In the genomic region with DNA sequence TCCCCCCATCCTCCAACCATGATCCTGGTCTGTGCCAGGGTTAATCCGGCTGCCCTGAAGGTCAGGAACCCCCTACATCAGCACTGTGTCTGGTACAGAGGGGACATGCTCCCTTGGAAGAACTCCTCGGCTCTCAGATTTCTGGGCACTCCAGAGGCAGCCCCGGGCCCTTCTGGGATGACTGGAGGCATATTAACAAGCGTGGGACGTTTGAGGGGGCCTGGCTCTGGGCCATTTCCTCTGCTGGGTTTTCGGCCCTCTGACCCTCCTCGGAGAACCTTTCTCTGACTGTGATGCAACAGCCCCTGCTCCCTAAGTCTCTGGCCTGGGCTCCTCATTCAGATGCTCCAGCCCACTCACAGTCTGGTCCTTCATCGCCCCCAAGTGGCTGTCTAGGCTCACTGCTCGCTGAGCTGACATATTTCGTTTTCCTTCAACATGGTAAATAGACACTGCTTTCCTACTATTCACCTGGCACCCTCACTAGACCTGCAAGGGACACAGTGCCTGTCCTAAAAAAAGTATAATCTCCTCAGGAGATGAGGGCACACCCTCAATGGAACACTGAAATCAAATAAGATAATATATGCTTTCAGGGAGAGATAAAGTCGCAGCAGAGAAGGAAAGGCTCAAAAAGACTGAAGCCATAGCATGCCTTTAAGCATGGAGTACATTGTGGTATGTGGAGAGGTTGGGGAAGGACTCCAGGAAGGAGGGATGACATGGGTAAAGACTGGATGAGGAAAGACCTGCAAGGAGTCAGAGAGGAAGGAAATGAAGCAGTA, we compare ENCODE assay signal across 8 cellular contexts.
A peak's percentile ranks its signal among the peaks of the same experiment; 100 is the strongest.
DNase-seq lines count a peak whose midpoint lies in the region; ATAC-seq and TF ChIP-seq lines count a peak whose summit lies in the region.

No MANE protein-coding gene starts in this region.

- H3K4me3 ChIP-seq in astrocyte of the cerebellum (ENCODE audit: low read depth, low read length) (no peak overlapping the region), smooth muscle cell (no peak overlapping the region)

- no peaks in the 10 kb centered on the region for H3K4me1 ChIP-seq in smooth muscle cell (ENCODE audit: low read depth)

- H2AFZ ChIP-seq in smooth muscle cell (ENCODE audit: low read depth), result no peak overlapping the region

- peak overlapping the region; percentile 11 for H3K4me2 ChIP-seq in smooth muscle cell

- no peaks in the 10 kb centered on the region for H3K27me3 ChIP-seq in smooth muscle cell (ENCODE audit: low read depth)

- H4K20me1 ChIP-seq in smooth muscle cell (ENCODE audit: low read depth), result no peaks in the 10 kb centered on the region

- in situ Hi-C loops in astrocyte of the cerebellum (cut with HindIII; ENCODE audit: low sequenced_read_pairs), result no loop called here

- H3K9me3 ChIP-seq in smooth muscle cell (replicated peaks; ENCODE audit: low read depth), result no peaks in the 10 kb centered on the region

- H3F3A ChIP-seq in smooth muscle cell (ENCODE audit: low read depth), result no peaks in the 10 kb centered on the region

- peak; percentile 41 to 75 for DNase-seq in NCI-H446 (lab: John Stamatoyannopoulos, UW)
- no peak for DNase-seq in NCI-H446 treated with DMSO at 0.1 percent for 48 hours (lab: John Stamatoyannopoulos, UW)
- peak; percentile 37 for DNase-seq in HK-2 (ENCODE audit: unreplicated experiment)
- peak; percentile 50 for DNase-seq in NOMO-1 treated with DMSO at 0.1 percent for 48 hours (lab: John Stamatoyannopoulos, UW; ENCODE audit: unreplicated experiment)
- peak; percentile 62 for DNase-seq in astrocyte of the cerebellum (ENCODE audit: low read depth)
- DNase-seq in hypothalamus (lab: John Stamatoyannopoulos, UW), result peak in 44 of 51 donors; percentile 6 to 73 (median 42)
- peak; percentile 37 for DNase-seq in smooth muscle cell (lab: John Stamatoyannopoulos, UW; ENCODE audit: unreplicated experiment)

- no peaks in the 10 kb centered on the region for H3K79me2 ChIP-seq in smooth muscle cell (ENCODE audit: low read depth)

- no peak overlapping the region for H3K27ac ChIP-seq in smooth muscle cell (ENCODE audit: low read depth)

- peak; percentile 96 for TF ChIP-seq CTCF in astrocyte of the cerebellum (IDR thresholded peaks at IDR 0.05; ENCODE audit: low read depth, low read length, missing control alignments)
- peak; percentile 87 for TF ChIP-seq CTCF in smooth muscle cell (IDR thresholded peaks at IDR 0.05; ENCODE audit: borderline replicate concordance, insufficient read depth, poor library complexity, severe bottlenecking)

- 27% methylated on average over 11 of the region's 11 CpGs for WGBS in smooth muscle cell (ENCODE audit: low lambda C conversion rate)

- no peaks in the 10 kb centered on the region for H3K36me3 ChIP-seq in smooth muscle cell (ENCODE audit: low read depth)

- H3K9ac ChIP-seq in smooth muscle cell (ENCODE audit: low read depth), result no peak overlapping the region

- peak; percentile 73 for ATAC-seq in GM21360 (IDR thresholded peaks at IDR 0.05; ENCODE audit: unreplicated experiment)
